ENCODE assay signal across 27 cellular contexts in genomic region chr1:231465051-231465450, GRCh38. TPM values are rescaled to one million over a fixed set of nuclear protein-coding genes. Genes with fewer than 3 reads are reported as not detected.
DNase-seq lines count a peak whose midpoint lies in the region; ATAC-seq, FAIRE-seq and TF ChIP-seq lines count a peak whose summit lies in the region.
"Had no signal": no experiment of that assay in that cellular context is flagged by ENCODE, and none has a peak within 500 bp of the region (broad histone marks: within the 10 kb centered on the region; RNA-seq: fewer than 3 reads in every experiment).

No MANE protein-coding gene starts in this region.

- H3K9me3 Mint-ChIP-seq in activated CD8-positive, alpha-beta T cell treated with anti-CD3 and anti-CD28 coated beads for 36 hours = peaks cover 20% of the 10 kb centered on the region
- H3K9me3 Mint-ChIP-seq in activated CD8-positive, alpha-beta T cell treated with anti-CD3 and anti-CD28 coated beads, Interleukin-2, amount 10 ng/mL, durations not matched to agents 7 days and 5 days (ENCODE audit: insufficient read depth) = peaks cover 16% of the 10 kb centered on the region

- intact Hi-C loops in activated CD8-positive, alpha-beta T cell treated with anti-CD3 and anti-CD28 coated beads for 36 hours (cut with micrococcal nuclease) = no loop called here
- intact Hi-C loops in endothelial cell of umbilical vein (cut with micrococcal nuclease) = no loop called here

- FAIRE-seq in GM18507 (lab: Jason Lieb, UNC) (peak; percentile 5), endothelial cell of umbilical vein (lab: Jason Lieb, UNC) (no peak)
- FAIRE-seq: A549, astrocyte, G401.6 had no signal

- peaks cover 62% of the 10 kb centered on the region for H3K27me3 Mint-ChIP-seq in activated CD8-positive, alpha-beta T cell treated with anti-CD3 and anti-CD28 coated beads for 36 hours
- peaks cover 62% of the 10 kb centered on the region for H3K27me3 Mint-ChIP-seq in activated CD8-positive, alpha-beta T cell treated with anti-CD3 and anti-CD28 coated beads, Interleukin-2, amount 10 ng/mL, durations not matched to agents 7 days and 5 days (ENCODE audit: low read depth)

- H3K4me1 Mint-ChIP-seq in activated CD8-positive, alpha-beta T cell treated with anti-CD3 and anti-CD28 coated beads for 36 hours (ENCODE audit: low read depth) = peaks cover 28% of the 10 kb centered on the region
- peaks cover 10% of the 10 kb centered on the region for H3K4me1 Mint-ChIP-seq in activated CD8-positive, alpha-beta T cell treated with anti-CD3 and anti-CD28 coated beads, Interleukin-2, amount 10 ng/mL, durations not matched to agents 7 days and 5 days (ENCODE audit: low read depth)

- no peak for TF ChIP-seq CTCF in activated CD8-positive, alpha-beta T cell treated with anti-CD3 and anti-CD28 coated beads for 36 hours (IDR thresholded peaks at IDR 0.05)
- no peak for TF ChIP-seq CTCF in endothelial cell of umbilical vein (IDR thresholded peaks at IDR 0.05; ENCODE audit: extremely low read depth in 1 of 2, insufficient read depth in 1 of 2, low read depth in 1 of 2, low read length in 2 of 2)

- H2AFZ ChIP-seq in endothelial cell of umbilical vein (ENCODE audit: low read depth, low read length) = no peak overlapping the region

- POLR2A ChIA-PET in activated CD8-positive, alpha-beta T cell treated with anti-CD3 and anti-CD28 coated beads for 36 hours (lab: Charles Lee) = no interaction called here
- POLR2A ChIA-PET in activated CD8-positive, alpha-beta T cell treated with anti-CD3 and anti-CD28 coated beads, Interleukin-2, amount 10 ng/mL, durations not matched to agents 7 days and 5 days (lab: Charles Lee) = no interaction called here
- POLR2A ChIA-PET in endothelial cell of umbilical vein (lab: Charles Lee) = no interaction called here

- no peak for TF ChIP-seq POLR2A in endothelial cell of umbilical vein (IDR thresholded peaks at IDR 0.05; ENCODE audit: low read depth, low read length)

- H3K4me2 ChIP-seq in endothelial cell of umbilical vein (ENCODE audit: insufficient read depth, low read length) = no peak overlapping the region
- H3K4me2 ChIP-seq: A549 had no signal

- dilution Hi-C loops in endothelial cell of umbilical vein (cut with MboI; ENCODE audit: extremely low pct_ligation_motif_present, low sequenced_read_pairs) = no loop called here

- peak; percentile 19 for DNase-seq in activated CD8-positive, alpha-beta T cell treated with anti-CD3 and anti-CD28 coated beads for 36 hours
- no peak for DNase-seq in activated CD8-positive, alpha-beta T cell treated with anti-CD3 and anti-CD28 coated beads, Interleukin-2, amount 10 ng/mL, durations not matched to agents 7 days and 5 days
- DNase-seq in GM18507 (ENCODE audit: extremely low spot score, insufficient read length, low read depth) = no peak
- DNase-seq in endothelial cell of umbilical vein (ENCODE audit: low read depth, low spot score) = no peak
- DNase-seq in left lobe of liver (ENCODE audit: low spot score) = no peak
- no peak for DNase-seq in COR-L47 (lab: John Stamatoyannopoulos, UW)
- DNase-seq: activated naive CD4-positive, alpha-beta T cell treated with Interleukin-2 at 50 U/mL for 16 hours; BE2C; dorsolateral prefrontal cortex; HCEC 1CT; head of caudate nucleus; NCI-H1092 treated with DMSO at 0.1 percent for 48 hours; NCI-H187 treated with DMSO at 0.1 percent for 48 hours; posterior cingulate gyrus; right lobe of liver; RPMI8226; stimulated activated CD8-positive, alpha-beta memory T cell treated with anti-CD3 and anti-CD28 coated beads, Interleukin-4, amount 100 ng/mL, for 48 hours; upper lobe of left lung had no signal

- no peak overlapping the region for H3K4me3 ChIP-seq in endothelial cell of umbilical vein (replicated peaks in 1 of 3; ENCODE audit: insufficient read depth in 1 of 3, low read depth in 1 of 3, low read length in 3 of 3)
- H3K4me3 ChIP-seq: A549, dorsolateral prefrontal cortex, right lobe of liver, SK-N-MC, upper lobe of left lung had no signal

- no peaks in the 10 kb centered on the region for H3K79me2 ChIP-seq in endothelial cell of umbilical vein (ENCODE audit: control insufficient read depth, insufficient read depth, low read length)

- no peak overlapping the region for H3K27ac Mint-ChIP-seq in activated CD8-positive, alpha-beta T cell treated with anti-CD3 and anti-CD28 coated beads for 36 hours
- no peak overlapping the region for H3K27ac Mint-ChIP-seq in activated CD8-positive, alpha-beta T cell treated with anti-CD3 and anti-CD28 coated beads, Interleukin-2, amount 10 ng/mL, durations not matched to agents 7 days and 5 days
- H3K27ac Mint-ChIP-seq: memory B cell had no signal

- CTCF ChIA-PET in activated CD8-positive, alpha-beta T cell treated with anti-CD3 and anti-CD28 coated beads for 36 hours (lab: Charles Lee) = no interaction called here
- CTCF ChIA-PET in activated CD8-positive, alpha-beta T cell treated with anti-CD3 and anti-CD28 coated beads, Interleukin-2, amount 10 ng/mL, durations not matched to agents 7 days and 5 days (lab: Charles Lee) = no interaction called here
- CTCF ChIA-PET in endothelial cell of umbilical vein (lab: Charles Lee) = no interaction called here

- H4K20me1 ChIP-seq in endothelial cell of umbilical vein (replicated peaks; ENCODE audit: control insufficient read depth, extremely low read depth, insufficient read depth, low read length) = no peaks in the 10 kb centered on the region

- ATAC-seq in activated CD8-positive, alpha-beta T cell treated with anti-CD3 and anti-CD28 coated beads for 36 hours = peak; percentile 82
- ATAC-seq in activated CD8-positive, alpha-beta T cell treated with anti-CD3 and anti-CD28 coated beads, Interleukin-2, amount 10 ng/mL, durations not matched to agents 7 days and 5 days = no peak
- ATAC-seq in HG02938 (IDR thresholded peaks at IDR 0.05; ENCODE audit: unreplicated experiment) (peak; percentile 55), GM21526 (IDR thresholded peaks at IDR 0.05; ENCODE audit: low FRiP score, unreplicated experiment) (no peak), left lobe of liver (no peak)
- ATAC-seq: A549, right lobe of liver had no signal

- peaks cover 0 to 2% of the 10 kb centered on the region in 2 experiments for H3K27me3 ChIP-seq in endothelial cell of umbilical vein (ENCODE audit: control insufficient read depth in 2 of 2, insufficient read depth in 2 of 2, low read length in 2 of 2)
- H3K27me3 ChIP-seq: dorsolateral prefrontal cortex, right lobe of liver, upper lobe of left lung had no signal

- no peaks in the 10 kb centered on the region for H3K36me3 ChIP-seq in endothelial cell of umbilical vein (ENCODE audit: control insufficient read depth in 2 of 2, extremely low read depth in 1 of 2, insufficient read depth in 2 of 2, low read length in 2 of 2)
- H3K36me3 ChIP-seq: BE2C, right lobe of liver, upper lobe of left lung had no signal

- no peak overlapping the region for H3K9ac ChIP-seq in endothelial cell of umbilical vein (replicated peaks; ENCODE audit: extremely low read depth, insufficient read depth, low read length)

- H3K27ac ChIP-seq in endothelial cell of umbilical vein (ENCODE audit: insufficient read depth, low read depth, low read length) = no peak overlapping the region
- H3K27ac ChIP-seq: A549, dorsolateral prefrontal cortex, right lobe of liver, SK-N-MC, upper lobe of left lung, VCaP had no signal

- peaks cover 9% of the 10 kb centered on the region for H3K4me1 ChIP-seq in endothelial cell of umbilical vein (ENCODE audit: control insufficient read depth, extremely low read depth, insufficient read depth, low read length)
- H3K4me1 ChIP-seq: A549, BE2C, right lobe of liver had no signal

- no peak overlapping the region for H3K4me3 Mint-ChIP-seq in activated CD8-positive, alpha-beta T cell treated with anti-CD3 and anti-CD28 coated beads for 36 hours
- no peak overlapping the region for H3K4me3 Mint-ChIP-seq in activated CD8-positive, alpha-beta T cell treated with anti-CD3 and anti-CD28 coated beads, Interleukin-2, amount 10 ng/mL, durations not matched to agents 7 days and 5 days
- H3K4me3 Mint-ChIP-seq: central memory CD8-positive, alpha-beta T cell; memory B cell had no signal

- H3K9me3 ChIP-seq in endothelial cell of umbilical vein (replicated peaks; ENCODE audit: control insufficient read depth, insufficient read depth, low read length) = no peaks in the 10 kb centered on the region
- H3K9me3 ChIP-seq: A549, BE2C, right lobe of liver, upper lobe of left lung had no signal

- H3K36me3 Mint-ChIP-seq in activated CD8-positive, alpha-beta T cell treated with anti-CD3 and anti-CD28 coated beads for 36 hours (ENCODE audit: low read depth) = peaks cover 5% of the 10 kb centered on the region
- peaks cover 4% of the 10 kb centered on the region for H3K36me3 Mint-ChIP-seq in activated CD8-positive, alpha-beta T cell treated with anti-CD3 and anti-CD28 coated beads, Interleukin-2, amount 10 ng/mL, durations not matched to agents 7 days and 5 days (ENCODE audit: low read depth)

- BruUV-seq in endothelial cell of umbilical vein (replicated peaks; lab: Mats Ljungman, UMichigan) = no TSS peak

- no peaks in the 10 kb centered on the region for H3K9me1 ChIP-seq in endothelial cell of umbilical vein (replicated peaks; ENCODE audit: control insufficient read depth, extremely low read depth, insufficient read depth, low read length)

TF ChIP-seq in endothelial cell of umbilical vein, 7 proteins besides CTCF, POLR2A, EP300 and RAD21:
- TF ChIP-seq GATA2 (IDR thresholded peaks at IDR 0.05; ENCODE audit: insufficient read depth, insufficient read length, low read depth, low read length) (no peak), JUN (IDR thresholded peaks at IDR 0.05; ENCODE audit: borderline replicate concordance, insufficient read depth, insufficient read length, low read depth) (peak; percentile 66), MYC (IDR thresholded peaks at IDR 0.05; ENCODE audit: low read depth, low read length) (no peak)

RNA-seq across cellular contexts. Expression of gene EGLN1, which starts 43.0 kb away (rescaled TPM):
- 10 to 100 TPM; 46.5 to 47.2 TPM for total RNA-seq in activated CD8-positive, alpha-beta T cell treated with anti-CD3 and anti-CD28 coated beads for 36 hours
- 10 to 100 TPM; 30.5 to 32.6 TPM for total RNA-seq in activated CD8-positive, alpha-beta T cell treated with anti-CD3 and anti-CD28 coated beads, Interleukin-2, amount 10 ng/mL, durations not matched to agents 7 days and 5 days
- total RNA-seq in endothelial cell of umbilical vein (37.4 and 38.1 TPM in 2 replicates), left lobe of liver (23.6 TPM)
- 11.5 and 13.7 TPM in 2 replicates for polyA plus RNA-seq in endothelial cell of umbilical vein
- polyA plus RNA-seq in endothelial cell of umbilical vein (2011; cell fraction: cytosol; rRNA removed) = 20.9 and 21.9 TPM in 2 replicates
- polyA plus RNA-seq in endothelial cell of umbilical vein (2011; cell fraction: nucleus; rRNA removed) = 11.2 and 16.1 TPM in 2 replicates
- polyA plus RNA-seq in endothelial cell of umbilical vein (2012) = 27.5 and 41.8 TPM in 2 replicates
- 37.8 and 52.4 TPM in 2 replicates for polyA minus RNA-seq in endothelial cell of umbilical vein
- 17.3 TPM for polyA minus RNA-seq in endothelial cell of umbilical vein (2011; cell fraction: cytosol; rRNA and poly(A)+ RNA removed)
- polyA minus RNA-seq in endothelial cell of umbilical vein (2011; cell fraction: nucleus; rRNA and poly(A)+ RNA removed) = 19.1 and 21.3 TPM in 2 replicates

Comparison
In these comparisons a context has a peak if more than half of its experiments do, and no peak if none do; other contexts are left out.
1. ATAC-seq: peak in activated CD8-positive, alpha-beta T cell treated with anti-CD3 and anti-CD28 coated beads for 36 hours (single experiment) and HG02938 (single experiment); none in activated CD8-positive, alpha-beta T cell treated with anti-CD3 and anti-CD28 coated beads, Interleukin-2, amount 10 ng/mL, durations not matched to agents 7 days and 5 days (single experiment), GM21526 (single experiment) and left lobe of liver (single experiment).